Comparison of ENCODE assay signal across 2 cellular contexts in genomic region chr7:92131093-92131492, GRCh38.
A peak's percentile ranks its signal among the peaks of the same experiment; 100 is the strongest.
TF ChIP-seq lines count a peak whose summit lies in the region.

No MANE protein-coding gene starts in this region.

TF ChIP-seq in IMR-90, 13 proteins besides CTCF, POLR2A, EP300 and RAD21:
- TF ChIP-seq BHLHE40 (IDR thresholded peaks at IDR 0.05; ENCODE audit: low read depth, low read length) (no peak), MXI1 (IDR thresholded peaks at IDR 0.05; ENCODE audit: borderline replicate concordance, low read depth, low read length) (no peak), NFE2L2 (IDR thresholded peaks at IDR 0.05; ENCODE audit: low read depth, low read length) (no peak), FOS (IDR thresholded peaks at IDR 0.05; ENCODE audit: low read depth, low read length) (no peak), RCOR1 (IDR thresholded peaks at IDR 0.05; ENCODE audit: insufficient replicate concordance, low read length) (no peak), CHD1 (IDR thresholded peaks at IDR 0.05; ENCODE audit: low read depth, low read length) (no peak), SMC3 (IDR thresholded peaks at IDR 0.05; ENCODE audit: low read depth, low read length) (no peak), MAZ (IDR thresholded peaks at IDR 0.05; ENCODE audit: borderline replicate concordance, low read depth, low read length) (no peak), RFX5 (IDR thresholded peaks at IDR 0.05; ENCODE audit: low read depth, low read length) (no peak), USF2 (IDR thresholded peaks at IDR 0.05; ENCODE audit: low read depth, low read length) (no peak), ELK1 (IDR thresholded peaks at IDR 0.05; ENCODE audit: borderline replicate concordance, low read depth, low read length) (no peak), MAFK (IDR thresholded peaks at IDR 0.05; ENCODE audit: low read depth, low read length) (no peak), CEBPB (IDR thresholded peaks at IDR 0.05; ENCODE audit: low read depth, low read length) (no peak)
TF ChIP-seq in IMR-90: peak in this region for 0.

TF ChIP-seq in GM12878, 131 proteins besides CTCF, POLR2A, EP300 and RAD21:
- no peak for TF ChIP-seq SMC3 (IDR thresholded peaks at IDR 0.05; ENCODE audit: borderline replicate concordance, low read length)
- TF ChIP-seq IKZF2 (IDR thresholded peaks at IDR 0.05): peak in 1 of 2 experiments; percentile 23; a peak in 1 of 4 replicates
- TF ChIP-seq ZNF274 (IDR thresholded peaks at IDR 0.05; ENCODE audit: insufficient read depth, insufficient read length): no peak
- TF ChIP-seq YBX1 (IDR thresholded peaks at IDR 0.05): no peak
- peak; percentile 96 for TF ChIP-seq MTA2 (IDR thresholded peaks at IDR 0.05; ENCODE audit: low read depth)
- TF ChIP-seq RAD51 (IDR thresholded peaks at IDR 0.05): peak; percentile 45; the same call in 1 of the 2 replicates
- TF ChIP-seq IRF5 (IDR thresholded peaks at IDR 0.05; ENCODE audit: borderline replicate concordance): no peak
- TF ChIP-seq ZNF592 (IDR thresholded peaks at IDR 0.05): no peak
- peak; percentile 32; the same call in 1 of the 2 replicates for TF ChIP-seq ATF7 (IDR thresholded peaks at IDR 0.05; ENCODE audit: low read depth)
- TF ChIP-seq TCF7 (IDR thresholded peaks at IDR 0.05; ENCODE audit: borderline replicate concordance): no peak
- TF ChIP-seq BACH1 (IDR thresholded peaks at IDR 0.05; ENCODE audit: borderline replicate concordance): peak; percentile 59; the same call in 1 of the 2 replicates
- no peak for TF ChIP-seq DPF2 (IDR thresholded peaks at IDR 0.05)
- TF ChIP-seq FOXK2 (IDR thresholded peaks at IDR 0.05): no peak
- TF ChIP-seq HDGF (IDR thresholded peaks at IDR 0.05): 0 out of 2 replicates have a peak, but pooled peaks have one; percentile 13
- no peak for TF ChIP-seq EED (IDR thresholded peaks at IDR 0.05; ENCODE audit: low read depth)
- no peak for TF ChIP-seq RUNX3 (IDR thresholded peaks at IDR 0.05; ENCODE audit: low read length)
- peak; percentile 53; the same call in 1 of the 2 replicates for TF ChIP-seq BCL11A (IDR thresholded peaks at IDR 0.05; ENCODE audit: low read depth, low read length)
- TF ChIP-seq SPI1 (IDR thresholded peaks at IDR 0.05; ENCODE audit: borderline replicate concordance, insufficient read depth, low read depth, low read length): peak; percentile 65; the same call in 1 of the 2 replicates
- no peak for TF ChIP-seq WRNIP1 (IDR thresholded peaks at IDR 0.05; ENCODE audit: borderline replicate concordance, low read depth, low read length)
- TF ChIP-seq, protein P1, sequence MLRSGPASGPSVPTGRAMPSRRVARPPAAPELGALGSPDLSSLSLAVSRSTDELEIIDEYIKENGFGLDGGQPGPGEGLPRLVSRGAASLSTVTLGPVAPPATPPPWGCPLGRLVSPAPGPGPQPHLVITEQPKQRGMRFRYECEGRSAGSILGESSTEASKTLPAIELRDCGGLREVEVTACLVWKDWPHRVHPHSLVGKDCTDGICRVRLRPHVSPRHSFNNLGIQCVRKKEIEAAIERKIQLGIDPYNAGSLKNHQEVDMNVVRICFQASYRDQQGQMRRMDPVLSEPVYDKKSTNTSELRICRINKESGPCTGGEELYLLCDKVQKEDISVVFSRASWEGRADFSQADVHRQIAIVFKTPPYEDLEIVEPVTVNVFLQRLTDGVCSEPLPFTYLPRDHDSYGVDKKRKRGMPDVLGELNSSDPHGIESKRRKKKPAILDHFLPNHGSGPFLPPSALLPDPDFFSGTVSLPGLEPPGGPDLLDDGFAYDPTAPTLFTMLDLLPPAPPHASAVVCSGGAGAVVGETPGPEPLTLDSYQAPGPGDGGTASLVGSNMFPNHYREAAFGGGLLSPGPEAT (IDR thresholded peaks at IDR 0.05; ENCODE audit: low read depth): peak; percentile 7; the same call in 1 of the 2 replicates
- no peak for TF ChIP-seq NFYA (IDR thresholded peaks at IDR 0.05; ENCODE audit: borderline replicate concordance, low read depth, low read length)
- no peak for TF ChIP-seq MEF2A (IDR thresholded peaks at IDR 0.05; ENCODE audit: insufficient read depth, low read depth, low read length)
- TF ChIP-seq CEBPZ (IDR thresholded peaks at IDR 0.05; ENCODE audit: low read depth, low read length): no peak
- no peak for TF ChIP-seq PML (IDR thresholded peaks at IDR 0.05; ENCODE audit: low read length)
- TF ChIP-seq PKNOX1 (IDR thresholded peaks at IDR 0.05): peak; percentile 75; the same call in 1 of the 2 replicates
- TF ChIP-seq MLLT1 (IDR thresholded peaks at IDR 0.05): peak; percentile 65; the same call in 1 of the 2 replicates
- no peak for TF ChIP-seq RFX5 (IDR thresholded peaks at IDR 0.05; ENCODE audit: low read depth, low read length)
